In genomic region chr4:110184124-110184790, GRCh38 we compare ENCODE assay signal across 13 cellular contexts. TPM values are rescaled to one million over a fixed set of nuclear protein-coding genes. Genes with fewer than 3 reads are reported as not detected.
DNase-seq lines count a peak whose midpoint lies in the region; ATAC-seq, FAIRE-seq and TF ChIP-seq lines count a peak whose summit lies in the region.
"Had no signal": no experiment of that assay in that cellular context is flagged by ENCODE, and none has a peak within 500 bp of the region (broad histone marks: within the 10 kb centered on the region; RNA-seq: fewer than 3 reads in every experiment).

No MANE protein-coding gene starts in this region.

- H3K9me3 Mint-ChIP-seq in activated CD4-positive, alpha-beta T cell treated with anti-CD3 and anti-CD28 coated beads, Interleukin-2, amount 10 ng/mL, durations not matched to agents 7 days and 5 days, result no peaks in the 10 kb centered on the region

- H3K36me3 ChIP-seq in bronchial epithelial cell (ENCODE audit: control insufficient read depth, insufficient read depth, low read length) (no peaks in the 10 kb centered on the region), trophoblast cell (ENCODE audit: control insufficient read depth in 1 of 2, insufficient read depth in 2 of 2, low read length in 2 of 2) (peaks cover 0 to 2% of the 10 kb centered on the region in 2 experiments)
- H3K36me3 ChIP-seq: thyroid gland had no signal

- DNase-seq in activated CD4-positive, alpha-beta T cell treated with anti-CD3 and anti-CD28 coated beads, Interleukin-2, amount 10 ng/mL, durations not matched to agents 7 days and 5 days, result no peak
- no peak for DNase-seq in activated CD4-positive, alpha-beta T cell treated with anti-CD3 and anti-CD28 coated beads, Interleukin-2, amount 50 U/mL, for 48 hours
- peak; percentile 69 for DNase-seq in M059J (ENCODE audit: low read depth)
- peak; percentile 33 for DNase-seq in bronchial epithelial cell (ENCODE audit: low read depth)
- no peak for DNase-seq in trophoblast cell
- no peak for DNase-seq in NCI-H748 treated with DMSO at 0.1 percent for 48 hours (lab: John Stamatoyannopoulos, UW)
- no peak for DNase-seq in stimulated activated naive CD8-positive, alpha-beta T cell treated with anti-CD3 and anti-CD28 coated beads, Interleukin-15, Interleukin-2, amounts not matched to agents 100 U/mL and 50 U/mL, for 24 hours
- DNase-seq in NK-92 treated with Interleukin-12 subunit alpha and Interleukin-12 subunit beta, amount 100 ng/mL, for 24 hours (lab: John Stamatoyannopoulos, UW), result no peak
- DNase-seq: activated CD4-positive, alpha-beta T cell treated with anti-CD3 and anti-CD28 coated beads for 1 hour; HCEC 1CT; midbrain; stimulated activated CD4-positive, alpha-beta T cell treated with anti-CD3 and anti-CD28 coated beads, Interleukin-2, amount 100 ng/mL, for 24 hours had no signal

- H3K4me2 ChIP-seq in trophoblast cell (ENCODE audit: low read length), result peak overlapping the region; percentile 16

- no peaks in the 10 kb centered on the region for H3K79me2 ChIP-seq in trophoblast cell (ENCODE audit: control insufficient read depth, insufficient read depth, low read length, poor library complexity)

- no peak overlapping the region for H3K18ac ChIP-seq in trophoblast cell (ENCODE audit: low read length)

- no peak overlapping the region for H3K9ac ChIP-seq in trophoblast cell (ENCODE audit: low read length)

- no peak for TF ChIP-seq CTCF in bronchial epithelial cell (IDR thresholded peaks at IDR 0.05; ENCODE audit: insufficient read depth, low read length, severe bottlenecking)

- no peak overlapping the region for H2AFZ ChIP-seq in trophoblast cell (ENCODE audit: insufficient read depth, low read length, poor library complexity)

- no peaks in the 10 kb centered on the region for H3K79me1 ChIP-seq in trophoblast cell (ENCODE audit: low read length)

- no peaks in the 10 kb centered on the region for H3K27me3 Mint-ChIP-seq in activated CD4-positive, alpha-beta T cell treated with anti-CD3 and anti-CD28 coated beads, Interleukin-2, amount 10 ng/mL, durations not matched to agents 7 days and 5 days

- no peak overlapping the region for H3K14ac ChIP-seq in trophoblast cell (ENCODE audit: low read length)

- peaks cover 17% of the 10 kb centered on the region for H3K36me3 Mint-ChIP-seq in activated CD4-positive, alpha-beta T cell treated with anti-CD3 and anti-CD28 coated beads, Interleukin-2, amount 10 ng/mL, durations not matched to agents 7 days and 5 days (ENCODE audit: low read depth)

- H4K8ac ChIP-seq in trophoblast cell (ENCODE audit: low read depth, low read length), result no peak overlapping the region

- no peaks in the 10 kb centered on the region for H3K9me3 ChIP-seq in trophoblast cell (ENCODE audit: insufficient read depth, low read depth, low read length)
- H3K9me3 ChIP-seq: thyroid gland had no signal

- no peak overlapping the region for H3K4ac ChIP-seq in trophoblast cell (ENCODE audit: low read depth, low read length)

- peaks cover 11% of the 10 kb centered on the region for H3K4me1 Mint-ChIP-seq in activated CD4-positive, alpha-beta T cell treated with anti-CD3 and anti-CD28 coated beads, Interleukin-2, amount 10 ng/mL, durations not matched to agents 7 days and 5 days

- no peak overlapping the region for H2BK120ac ChIP-seq in trophoblast cell (ENCODE audit: insufficient read depth, low read length, poor library complexity)

- no peak overlapping the region for H4K12ac ChIP-seq in trophoblast cell (ENCODE audit: low read depth, low read length)

- no peak for ATAC-seq in stimulated activated naive CD8-positive, alpha-beta T cell treated with anti-CD3 and anti-CD28 coated beads, Interleukin-15, Interleukin-2, amounts not matched to agents 100 U/mL and 50 U/mL, for 24 hours

- no peak for FAIRE-seq in bronchial epithelial cell (lab: Jason Lieb, UNC)

- no peak overlapping the region for H2BK5ac ChIP-seq in trophoblast cell (ENCODE audit: low read depth, low read length, poor library complexity)

- CTCF ChIA-PET in activated CD4-positive, alpha-beta T cell treated with anti-CD3 and anti-CD28 coated beads, Interleukin-2, amount 10 ng/mL, durations not matched to agents 7 days and 5 days (lab: Charles Lee), result interaction anchor here (1.3 kb wide), 1 partner anchor 12 kb away, joined by 5 read pairs; no protein-coding TSS in a partner anchor

- H3K4me3 ChIP-seq in bronchial epithelial cell (ENCODE audit: low read depth, low read length) (no peak overlapping the region), trophoblast cell (ENCODE audit: low read depth, low read length) (no peak overlapping the region)
- H3K4me3 ChIP-seq: thyroid gland had no signal

- no peaks in the 10 kb centered on the region for H3K27me3 ChIP-seq in bronchial epithelial cell (ENCODE audit: control insufficient read depth, insufficient read depth, low read length)
- no peaks in the 10 kb centered on the region for H3K27me3 ChIP-seq in trophoblast cell (ENCODE audit: insufficient read depth, low read length)
- H3K27me3 ChIP-seq: thyroid gland had no signal

- peak overlapping the region; percentile 26 for H3K27ac ChIP-seq in trophoblast cell (ENCODE audit: low read depth, low read length)
- H3K27ac ChIP-seq: thyroid gland had no signal

- H2AK5ac ChIP-seq in trophoblast cell (ENCODE audit: low read length), result no peak overlapping the region

- H3K27ac Mint-ChIP-seq in activated CD4-positive, alpha-beta T cell treated with anti-CD3 and anti-CD28 coated beads, Interleukin-2, amount 10 ng/mL, durations not matched to agents 7 days and 5 days, result peak overlapping the region; percentile 51

- H3K23ac ChIP-seq in trophoblast cell (ENCODE audit: low read length), result no peak overlapping the region

- H4K91ac ChIP-seq in trophoblast cell (ENCODE audit: low read depth, low read length), result no peak overlapping the region

- H3K4me3 Mint-ChIP-seq in activated CD4-positive, alpha-beta T cell treated with anti-CD3 and anti-CD28 coated beads, Interleukin-2, amount 10 ng/mL, durations not matched to agents 7 days and 5 days, result no peak overlapping the region

- H2BK12ac ChIP-seq in trophoblast cell (ENCODE audit: low read length), result no peak overlapping the region

- WGBS in trophoblast cell (ENCODE audit: extremely low coverage, insufficient coverage, insufficient read length), result no CpG with 5 or more reads among the region's 4 CpGs

- peaks cover 2 to 6% of the 10 kb centered on the region in 2 experiments for H3K4me1 ChIP-seq in trophoblast cell (ENCODE audit: control insufficient read depth in 1 of 2, insufficient read depth in 2 of 2, low read length in 2 of 2)

- POLR2A ChIA-PET in activated CD4-positive, alpha-beta T cell treated with anti-CD3 and anti-CD28 coated beads, Interleukin-2, amount 10 ng/mL, durations not matched to agents 7 days and 5 days (lab: Charles Lee), result no interaction called here

RNA-seq across cellular contexts. Expression of gene ELOVL6, which starts 14.2 kb away (rescaled TPM):
- total RNA-seq in activated CD4-positive, alpha-beta T cell treated with anti-CD3 and anti-CD28 coated beads, Interleukin-2, amount 10 ng/mL, durations not matched to agents 7 days and 5 days, result 10 to 100 TPM; 14.7 to 16.0 TPM
- 9.9 and 15.6 TPM in 2 replicates for total RNA-seq in M059J (2014; rRNA removed; shearing (Covaris generic))
- total RNA-seq in bronchial epithelial cell, result 6.8 and 9.2 TPM in 2 replicates
- polyA plus RNA-seq in trophoblast cell (2013), result 29.1 and 30.7 TPM in 2 replicates

Comparison
In these comparisons a context has a peak if more than half of its experiments do, and no peak if none do; other contexts are left out.
1. DNase-seq: peak in M059J (single experiment) and bronchial epithelial cell (single experiment); none in activated CD4-positive, alpha-beta T cell treated with anti-CD3 and anti-CD28 coated beads, Interleukin-2, amount 10 ng/mL, durations not matched to agents 7 days and 5 days (single experiment), activated CD4-positive, alpha-beta T cell treated with anti-CD3 and anti-CD28 coated beads, Interleukin-2, amount 50 U/mL, for 48 hours (0 of 2), trophoblast cell (0 of 2), NCI-H748 treated with DMSO at 0.1 percent for 48 hours (single experiment), stimulated activated naive CD8-positive, alpha-beta T cell treated with anti-CD3 and anti-CD28 coated beads, Interleukin-15, Interleukin-2, amounts not matched to agents 100 U/mL and 50 U/mL, for 24 hours (single experiment) and NK-92 treated with Interleukin-12 subunit alpha and Interleukin-12 subunit beta, amount 100 ng/mL, for 24 hours (single experiment).